In the genomic region with DNA sequence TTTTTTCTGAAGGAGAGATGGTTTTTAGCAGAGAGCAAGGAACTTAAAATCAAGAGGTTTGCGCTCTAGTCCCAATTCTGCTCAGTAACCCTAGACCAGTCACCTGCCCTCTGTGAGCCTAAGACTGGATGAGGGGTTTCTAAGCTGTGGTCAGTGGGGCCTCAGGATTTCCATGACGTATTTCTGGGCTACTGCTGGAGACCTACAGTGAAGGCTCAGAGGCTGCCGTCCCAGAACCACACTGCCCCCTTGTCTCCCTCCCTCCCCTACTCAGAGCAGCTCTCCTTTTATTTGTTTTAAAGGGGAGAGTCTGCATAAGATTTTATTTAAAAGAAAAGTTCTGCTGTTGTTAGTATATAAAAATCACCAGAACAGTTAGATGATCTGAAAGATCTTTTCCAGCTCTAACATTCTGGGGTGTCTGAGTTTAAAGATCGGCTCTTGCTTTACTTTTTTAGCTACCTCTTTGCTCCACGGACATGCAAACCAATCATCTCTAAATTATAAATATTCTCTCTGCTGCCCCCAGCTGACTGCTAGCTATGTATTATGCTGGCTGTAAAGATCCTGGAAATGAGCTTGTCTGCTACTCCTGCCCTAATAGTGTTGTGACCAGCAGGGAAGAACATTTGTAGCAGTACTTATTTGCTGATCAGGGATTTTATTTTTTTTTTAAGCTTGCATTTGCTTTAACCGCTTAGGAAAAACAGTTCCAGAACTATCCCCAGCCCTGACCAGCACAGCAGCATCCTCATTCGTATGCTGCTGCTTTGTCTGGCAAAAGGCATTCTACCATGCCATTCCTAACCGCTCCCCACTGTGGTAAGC, we compare ENCODE assay signal across 1 cellular context.
TF ChIP-seq lines count a peak whose summit lies in the region.

No MANE protein-coding gene starts in this region.

TF ChIP-seq in HepG2, 621 proteins besides CTCF, POLR2A, EP300 and RAD21:
- TF ChIP-seq MAFF (IDR thresholded peaks at IDR 0.05; ENCODE audit: low read depth, low read length) (peak; percentile 38), MAFK (conservative IDR thresholded peaks at IDR 0.05 in 1 of 2, IDR thresholded peaks at IDR 0.05 in 1 of 2; ENCODE audit: low read length in 2 of 2) (peak; percentile 30 to 48; a peak in 2 of 4 replicates), ZNF317 (CRISPR knock-in tag; IDR thresholded peaks at IDR 0.05) (0 out of 2 replicates have a peak, but pooled peaks have one; percentile 27), PRMT3 (CRISPR knock-in tag; IDR thresholded peaks at IDR 0.05; ENCODE audit: borderline replicate concordance, low read depth) (no peak), NR1H2 (CRISPR knock-in tag; IDR thresholded peaks at IDR 0.05; ENCODE audit: borderline replicate concordance, low read depth) (no peak)
TF ChIP-seq in HepG2: peak in this region for 3.
